1 cellular context compared by ENCODE assay signal in genomic region chr3:129184396-129184656, GRCh38.
TF ChIP-seq lines count a peak whose summit lies in the region.

No MANE protein-coding gene starts in this region.

TF ChIP-seq in H1, 55 proteins besides CTCF, POLR2A, EP300 and RAD21 (continued from another document):
- TF ChIP-seq CHD7 (IDR thresholded peaks at IDR 0.05; ENCODE audit: insufficient replicate concordance, low read length) = no peak
- TF ChIP-seq KDM5A (IDR thresholded peaks at IDR 0.05; ENCODE audit: low read length) = no peak
- no peak for TF ChIP-seq KDM4A (IDR thresholded peaks at IDR 0.05; ENCODE audit: low read depth, low read length, severe bottlenecking)
